ENCODE assay signal across 9 cellular contexts in genomic region chr3:197456271-197457091, GRCh38.
DNase-seq lines count a peak whose midpoint lies in the region; ATAC-seq, FAIRE-seq and TF ChIP-seq lines count a peak whose summit lies in the region.
"Had no signal": no experiment of that assay in that cellular context is flagged by ENCODE, and none has a peak within 500 bp of the region (broad histone marks: within the 10 kb centered on the region; RNA-seq: fewer than 3 reads in every experiment).

No MANE protein-coding gene starts in this region.

- H3K36me3 ChIP-seq in HepG2 (replicated peaks in 1 of 2; ENCODE audit: control insufficient read depth in 1 of 2, insufficient read depth in 2 of 2, low read length in 2 of 2): no peaks in the 10 kb centered on the region

- TF ChIP-seq CTCF in Calu3 (IDR thresholded peaks at IDR 0.05; ENCODE audit: unreplicated experiment) (no peak), VCaP (conservative IDR thresholded peaks at IDR 0.05) (no peak), HepG2 (CRISPR knock-in tag; IDR thresholded peaks at IDR 0.05) (no peak)

- no peaks in the 10 kb centered on the region for H3K9me3 Mint-ChIP-seq in Calu3 (ENCODE audit: low read depth, unreplicated experiment)

- H3K36me3 Mint-ChIP-seq in Calu3 (ENCODE audit: insufficient read depth, unreplicated experiment): peaks cover 19% of the 10 kb centered on the region

- peak; percentile 67 to 75 for TF ChIP-seq POLR2A in HepG2 (IDR thresholded peaks at IDR 0.05; ENCODE audit: insufficient read depth in 1 of 2, low read depth in 2 of 2, low read length in 2 of 2)

- ATAC-seq in HG02642 (IDR thresholded peaks at IDR 0.05; ENCODE audit: poor library complexity, unreplicated experiment): peak; percentile 63
- ATAC-seq in HepG2: peak; percentile 72

- H3K27ac ChIP-seq in VCaP (peak overlapping the region; percentile 81), cingulate gyrus (ENCODE audit: low read depth, low read length) (peak overlapping the region; percentile 73), HepG2 (ENCODE audit: extremely low read length, insufficient read depth, low read length) (peak overlapping the region; percentile 82)

- CTCF ChIA-PET in Calu3 (lab: Charles Lee): no interaction called here
- CTCF ChIA-PET in HepG2 (lab: Yijun Ruan, JAX; ENCODE audit: low intra/inter-chr PET ratio, low total read pairs): no interaction called here

- H3K27me3 Mint-ChIP-seq in Calu3 (ENCODE audit: unreplicated experiment): peaks cover 16% of the 10 kb centered on the region

- peak; percentile 84 for DNase-seq in Calu3
- peak; percentile 69 for DNase-seq in HepG2 (ENCODE audit: low spot score)
- DNase-seq in stimulated activated CD4-positive, alpha-beta T cell treated with anti-CD3 and anti-CD28 coated beads, Interleukin-4, amount 100 ng/mL, for 24 hours: peak; percentile 52
- DNase-seq in SHP77 treated with DMSO at 0.1 percent for 48 hours (lab: John Stamatoyannopoulos, UW): no peak
- no peak for DNase-seq in cerebellar nuclear complex (lab: John Stamatoyannopoulos, UW)

- no TSS peak for BruUV-seq in Calu3 (replicated peaks; lab: Mats Ljungman, UMichigan)
- no TSS peak for BruUV-seq in HepG2 (replicated peaks; lab: Mats Ljungman, UMichigan)

- TF ChIP-seq RAD21 in HepG2 (CRISPR knock-in tag; IDR thresholded peaks at IDR 0.05): no peak; the same call in 1 of the 2 replicates

- H3K4me3 Mint-ChIP-seq in Calu3 (ENCODE audit: low read depth, unreplicated experiment): peak overlapping the region; percentile 63

- in situ Hi-C loops in HepG2 (cut with HindIII; ENCODE audit: extremely low pct_ligation_motif_present, low pct_unique_long_range_greater_than_20kb): loop anchor here (10.0 kb wide), 1 partner anchor 192 kb away; no protein-coding TSS in a partner anchor

- H3K9me3 ChIP-seq in HepG2 (ENCODE audit: low read length): no peaks in the 10 kb centered on the region

- peaks cover 52% of the 10 kb centered on the region for H3K4me1 ChIP-seq in HepG2 (ENCODE audit: insufficient read depth, low read length)

- WGBS in HepG2 (ENCODE audit: low lambda C conversion rate): 39% methylated on average over 34 of the region's 47 CpGs

- H3K27ac Mint-ChIP-seq in Calu3 (ENCODE audit: unreplicated experiment): peak overlapping the region; percentile 53

- H3K4me3 ChIP-seq in HepG2 (replicated peaks in 1 of 3; ENCODE audit: insufficient read depth in 1 of 3, low read depth in 2 of 3, low read length in 3 of 3): peak overlapping the region; percentile 56 to 67 (median 64); a peak in 5 of 6 replicates

- no peaks in the 10 kb centered on the region for H3K27me3 ChIP-seq in HepG2 (ENCODE audit: control insufficient read depth in 1 of 2, insufficient read depth in 2 of 2, low read length in 2 of 2)

- peak overlapping the region; percentile 76 for H3K9ac ChIP-seq in HepG2 (ENCODE audit: insufficient read depth, low read depth, low read length)

- POLR2A ChIA-PET in HepG2 (lab: Yijun Ruan, JAX): interaction anchor here (0.7 to 3.1 kb wide), 11 partner anchors 9 to 220 kb away, joined by 3 to 22 read pairs (median 5); no protein-coding TSS in a partner anchor

- peak overlapping the region; percentile 93 for H3K4me2 ChIP-seq in HepG2 (ENCODE audit: low read depth, low read length)

- H3K79me2 ChIP-seq in HepG2 (ENCODE audit: insufficient read depth, low read length): peaks cover 3% of the 10 kb centered on the region

- FAIRE-seq in HepG2 (lab: Jason Lieb, UNC): no peak
- FAIRE-seq: TTC549 had no signal

- no peaks in the 10 kb centered on the region for H4K20me1 ChIP-seq in HepG2 (ENCODE audit: insufficient read depth, low read length)

- TF ChIP-seq EP300 in HepG2 (IDR thresholded peaks at IDR 0.05; ENCODE audit: low read depth in 2 of 2, low read length in 2 of 2) (no peak), HepG2 (CRISPR knock-in tag; IDR thresholded peaks at IDR 0.05; ENCODE audit: borderline replicate concordance) (no peak)

- intact Hi-C loops in Calu3 (cut with micrococcal nuclease; ENCODE audit: unreplicated experiment) (loop anchor here (5.0 to 10.0 kb wide), 2 partner anchors 36 to 232 kb away; no protein-coding TSS in a partner anchor), HepG2 (cut with micrococcal nuclease; ENCODE audit: unreplicated experiment) (no loop called here)

- H3K4me1 Mint-ChIP-seq in Calu3 (ENCODE audit: low read depth, unreplicated experiment): peaks cover 21% of the 10 kb centered on the region

- no peak overlapping the region for H2AFZ ChIP-seq in HepG2 (ENCODE audit: low read length)

TF ChIP-seq in HepG2, 621 proteins besides CTCF, POLR2A, EP300 and RAD21 (continues in another document):
- peak; percentile 93 for TF ChIP-seq GABPB1 (CRISPR knock-in tag; IDR thresholded peaks at IDR 0.05)
- TF ChIP-seq ZNF577 (CRISPR knock-in tag; IDR thresholded peaks at IDR 0.05; ENCODE audit: borderline replicate concordance, low read depth): no peak
- TF ChIP-seq ZNF781 (CRISPR knock-in tag; IDR thresholded peaks at IDR 0.05; ENCODE audit: borderline replicate concordance, not compliant biosample characterization): no peak
- TF ChIP-seq REL (CRISPR knock-in tag; conservative IDR thresholded peaks at IDR 0.05): no peak
- peak; percentile 28; the same call in 1 of the 2 replicates for TF ChIP-seq MTA1 (CRISPR knock-in tag; IDR thresholded peaks at IDR 0.05; ENCODE audit: borderline replicate concordance)
- no peak for TF ChIP-seq ASH2L (IDR thresholded peaks at IDR 0.05; ENCODE audit: insufficient read length, low read depth, low read length)
- 0 out of 2 replicates have a peak, but pooled peaks have one; percentile 15 for TF ChIP-seq SIX1 (CRISPR knock-in tag; IDR thresholded peaks at IDR 0.05; ENCODE audit: borderline replicate concordance)
- peak; percentile 38; the same call in 1 of the 2 replicates for TF ChIP-seq ZNF788 (CRISPR knock-in tag; IDR thresholded peaks at IDR 0.05; ENCODE audit: borderline replicate concordance)
- no peak for TF ChIP-seq PLSCR1 (CRISPR knock-in tag; IDR thresholded peaks at IDR 0.05; ENCODE audit: borderline replicate concordance)
- peak; percentile 39 for TF ChIP-seq ZNF407 (CRISPR knock-in tag; IDR thresholded peaks at IDR 0.05; ENCODE audit: not compliant biosample characterization)

Comparison
In these comparisons a context has a peak if more than half of its experiments do, and no peak if none do; other contexts are left out.
1. DNase-seq: peak in Calu3 (single experiment), HepG2 (single experiment) and stimulated activated CD4-positive, alpha-beta T cell treated with anti-CD3 and anti-CD28 coated beads, Interleukin-4, amount 100 ng/mL, for 24 hours (single experiment); none in SHP77 treated with DMSO at 0.1 percent for 48 hours (single experiment) and cerebellar nuclear complex (0 of 2).
2. Peak in every context shown above with its lines, with median percentiles within 50 percentile points of each other: H3K27ac ChIP-seq.